ENCODE assay signal across 1 cellular context in genomic region chr13:100922599-100922998, GRCh38.
TF ChIP-seq lines count a peak whose summit lies in the region.

No MANE protein-coding gene starts in this region.

TF ChIP-seq in HepG2, 621 proteins besides CTCF, POLR2A, EP300 and RAD21 (continued from another document):
- TF ChIP-seq FOXA3 (CRISPR knock-in tag; IDR thresholded peaks at IDR 0.05), result no peak
- no peak for TF ChIP-seq SP2 (CRISPR knock-in tag; IDR thresholded peaks at IDR 0.05)
- TF ChIP-seq CREB1 (IDR thresholded peaks at IDR 0.05), result peak; percentile 25; the same call in 1 of the 2 replicates
- TF ChIP-seq CREB1 (CRISPR knock-in tag; IDR thresholded peaks at IDR 0.05), result no peak
- TF ChIP-seq MLX (CRISPR knock-in tag; IDR thresholded peaks at IDR 0.05), result no peak
- TF ChIP-seq CEBPB (IDR thresholded peaks at IDR 0.05; ENCODE audit: borderline replicate concordance, low read depth, low read length), result peak; percentile 44
- no peak for TF ChIP-seq ZNF557 (CRISPR knock-in tag; IDR thresholded peaks at IDR 0.05)
- TF ChIP-seq ATF7 (IDR thresholded peaks at IDR 0.05), result peak; percentile 75
- TF ChIP-seq ATF7 (CRISPR knock-in tag; IDR thresholded peaks at IDR 0.05), result no peak
- no peak for TF ChIP-seq CSRNP2 (CRISPR knock-in tag; conservative IDR thresholded peaks at IDR 0.05; ENCODE audit: low read depth)
